ENCODE assay signal across 12 cellular contexts in genomic region chr7:83475403-83475802, GRCh38.
DNase-seq lines count a peak whose midpoint lies in the region; ATAC-seq and TF ChIP-seq lines count a peak whose summit lies in the region.
"Had no signal": no experiment of that assay in that cellular context is flagged by ENCODE, and none has a peak within 500 bp of the region (broad histone marks: within the 10 kb centered on the region; RNA-seq: fewer than 3 reads in every experiment).

No MANE protein-coding gene starts in this region.

- CTCF ChIA-PET in A673 (lab: Charles Lee): no interaction called here

- no peak overlapping the region for H3K27ac Mint-ChIP-seq in glutamatergic neuron (ENCODE audit: unreplicated experiment)
- H3K27ac Mint-ChIP-seq in activated T-helper 17 cell treated with anti-CD3 and anti-CD28 coated beads, Interleukin-2, amount 50 U/mL, for 72 hours: no peak overlapping the region
- H3K27ac Mint-ChIP-seq: activated naive CD4-positive, alpha-beta T cell treated with anti-CD3 and anti-CD28 coated beads, Interleukin-2, amount 10 ng/mL, durations not matched to agents 7 days and 5 days; effector memory CD8-positive, alpha-beta T cell had no signal

- ATAC-seq in GM19463 (IDR thresholded peaks at IDR 0.05; ENCODE audit: unreplicated experiment): peak; percentile 47
- no peak for ATAC-seq in activated T-helper 17 cell treated with anti-CD3 and anti-CD28 coated beads, Interleukin-2, amount 50 U/mL, for 72 hours (replicated peaks)
- ATAC-seq: effector memory CD8-positive, alpha-beta T cell; left lobe of liver had no signal

- no peak overlapping the region for H3K4me3 Mint-ChIP-seq in glutamatergic neuron (ENCODE audit: unreplicated experiment)
- H3K4me3 Mint-ChIP-seq in activated T-helper 17 cell treated with anti-CD3 and anti-CD28 coated beads, Interleukin-2, amount 50 U/mL, for 72 hours: no peak overlapping the region
- H3K4me3 Mint-ChIP-seq: activated naive CD4-positive, alpha-beta T cell treated with anti-CD3 and anti-CD28 coated beads, Interleukin-2, amount 10 ng/mL, durations not matched to agents 7 days and 5 days; effector memory CD8-positive, alpha-beta T cell had no signal

- H3K4me3 ChIP-seq in A673 (ENCODE audit: low read depth, low read length, poor library complexity, severe bottlenecking) (no peak overlapping the region), foreskin fibroblast (ENCODE audit: low read depth in 1 of 2, low read length in 2 of 2) (no peak overlapping the region)

- intact Hi-C loops in A673 (cut with micrococcal nuclease; ENCODE audit: unreplicated experiment): no loop called here

- TF ChIP-seq CTCF in A673 (conservative IDR thresholded peaks at IDR 0.05; ENCODE audit: low read depth, low read length) (peak; percentile 26; the same call in 1 of the 2 replicates), glutamatergic neuron (IDR thresholded peaks at IDR 0.05; ENCODE audit: partially characterized antibody, unreplicated experiment) (peak; percentile 7), foreskin fibroblast (IDR thresholded peaks at IDR 0.05; ENCODE audit: low read depth, low read length) (no peak)

- no peak overlapping the region for H3K27ac ChIP-seq in A673 (ENCODE audit: low read depth, low read length, poor library complexity, severe bottlenecking)

- DNase-seq in A673 (ENCODE audit: low spot score) (peak; percentile 29), RKO (ENCODE audit: low spot score) (peak; percentile 40), glutamatergic neuron (no peak), foreskin fibroblast (no peak), KG1 (lab: John Stamatoyannopoulos, UW) (no peak)
- no peak for DNase-seq in activated CD8-positive, alpha-beta memory T cell treated with anti-CD3 and anti-CD28 coated beads, Interleukin-2, amount 50 U/mL, for 48 hours
- DNase-seq: activated naive CD4-positive, alpha-beta T cell treated with anti-CD3 and anti-CD28 coated beads, Interleukin-2, amount 10 ng/mL, durations not matched to agents 7 days and 5 days; effector memory CD8-positive, alpha-beta T cell; stimulated activated CD4-positive, alpha-beta T cell treated with anti-CD3 and anti-CD28 coated beads, Interleukin-1b, Interleukin-23, amount 100 ng/mL, for 48 hours had no signal

- no peaks in the 10 kb centered on the region for H3K27me3 Mint-ChIP-seq in glutamatergic neuron (ENCODE audit: unreplicated experiment)
- H3K27me3 Mint-ChIP-seq in activated T-helper 17 cell treated with anti-CD3 and anti-CD28 coated beads, Interleukin-2, amount 50 U/mL, for 72 hours: no peaks in the 10 kb centered on the region
- H3K27me3 Mint-ChIP-seq: activated naive CD4-positive, alpha-beta T cell treated with anti-CD3 and anti-CD28 coated beads, Interleukin-2, amount 10 ng/mL, durations not matched to agents 7 days and 5 days; effector memory CD8-positive, alpha-beta T cell had no signal

- BruUV-seq in A673 (replicated peaks; lab: Mats Ljungman, UMichigan): no TSS peak

- H3K9me3 Mint-ChIP-seq in glutamatergic neuron (ENCODE audit: unreplicated experiment): no peaks in the 10 kb centered on the region
- H3K9me3 Mint-ChIP-seq in activated T-helper 17 cell treated with anti-CD3 and anti-CD28 coated beads, Interleukin-2, amount 50 U/mL, for 72 hours: peaks cover 3% of the 10 kb centered on the region
- H3K9me3 Mint-ChIP-seq: activated naive CD4-positive, alpha-beta T cell treated with anti-CD3 and anti-CD28 coated beads, Interleukin-2, amount 10 ng/mL, durations not matched to agents 7 days and 5 days had no signal

- no peaks in the 10 kb centered on the region for H3K4me1 ChIP-seq in A673 (ENCODE audit: insufficient read depth, low read length, poor library complexity, severe bottlenecking)

- no peaks in the 10 kb centered on the region for H3K9me3 ChIP-seq in A673 (ENCODE audit: low read depth, low read length, poor library complexity, severe bottlenecking)

- no peaks in the 10 kb centered on the region for H3K36me3 ChIP-seq in A673 (ENCODE audit: insufficient read depth, low read length, poor library complexity, severe bottlenecking)

- H3K27me3 ChIP-seq in A673 (replicated peaks; ENCODE audit: insufficient read depth, low read depth, low read length, poor library complexity): peaks cover 8% of the 10 kb centered on the region

- POLR2A ChIA-PET in A673 (lab: Charles Lee; ENCODE audit: low non-redundant PET): no interaction called here

- no peaks in the 10 kb centered on the region for H3K4me1 Mint-ChIP-seq in glutamatergic neuron (ENCODE audit: low read depth, unreplicated experiment)
- no peaks in the 10 kb centered on the region for H3K4me1 Mint-ChIP-seq in activated T-helper 17 cell treated with anti-CD3 and anti-CD28 coated beads, Interleukin-2, amount 50 U/mL, for 72 hours
- H3K4me1 Mint-ChIP-seq: activated naive CD4-positive, alpha-beta T cell treated with anti-CD3 and anti-CD28 coated beads, Interleukin-2, amount 10 ng/mL, durations not matched to agents 7 days and 5 days had no signal

- no peaks in the 10 kb centered on the region for H3K36me3 Mint-ChIP-seq in glutamatergic neuron (ENCODE audit: unreplicated experiment)
- H3K36me3 Mint-ChIP-seq in activated T-helper 17 cell treated with anti-CD3 and anti-CD28 coated beads, Interleukin-2, amount 50 U/mL, for 72 hours (ENCODE audit: low read depth): no peaks in the 10 kb centered on the region
- H3K36me3 Mint-ChIP-seq: activated naive CD4-positive, alpha-beta T cell treated with anti-CD3 and anti-CD28 coated beads, Interleukin-2, amount 10 ng/mL, durations not matched to agents 7 days and 5 days had no signal

Comparison
In these comparisons a context has a peak if more than half of its experiments do, and no peak if none do; other contexts are left out.
1. DNase-seq: peak in A673 (single experiment) and RKO (single experiment); none in glutamatergic neuron (single experiment), foreskin fibroblast (0 of 2), activated CD8-positive, alpha-beta memory T cell treated with anti-CD3 and anti-CD28 coated beads, Interleukin-2, amount 50 U/mL, for 48 hours (single experiment) and KG1 (single experiment).